Comparison of ENCODE assay signal across 8 cellular contexts in genomic region chr1:23634840-23635642, GRCh38. TPM values are rescaled to one million over a fixed set of nuclear protein-coding genes. Genes with fewer than 3 reads are reported as not detected.
DNase-seq lines count a peak whose midpoint lies in the region; ATAC-seq, FAIRE-seq and TF ChIP-seq lines count a peak whose summit lies in the region.

No MANE protein-coding gene starts in this region.

- H3K36me3 ChIP-seq in KOPT-K1 (ENCODE audit: insufficient read depth, low read length) (no peaks in the 10 kb centered on the region), neutrophil (no peaks in the 10 kb centered on the region)

- H3K27ac ChIP-seq in KOPT-K1 (ENCODE audit: low read depth, low read length, poor library complexity, severe bottlenecking) (peak overlapping the region; percentile 58), neutrophil (no peak overlapping the region)

- peak; percentile 76 to 82 for ATAC-seq in activated naive CD4-positive, alpha-beta T cell treated with anti-CD3 and anti-CD28 coated beads, Interleukin-2, amount 50 U/mL, for 72 hours
- no peak for ATAC-seq in GM19455 (IDR thresholded peaks at IDR 0.05; ENCODE audit: unreplicated experiment)
- no peak for ATAC-seq in HG02610 (IDR thresholded peaks at IDR 0.05; ENCODE audit: unreplicated experiment)

- H3K36me3 Mint-ChIP-seq in activated naive CD4-positive, alpha-beta T cell treated with anti-CD3 and anti-CD28 coated beads, Interleukin-2, amount 50 U/mL, for 72 hours, result no peaks in the 10 kb centered on the region

- peak overlapping the region; percentile 31 to 89 for H3K27ac Mint-ChIP-seq in activated naive CD4-positive, alpha-beta T cell treated with anti-CD3 and anti-CD28 coated beads, Interleukin-2, amount 50 U/mL, for 72 hours

- H3K4me3 ChIP-seq in neutrophil (ENCODE audit: low read depth in 1 of 2, low read length in 1 of 2), result peak overlapping the region; percentile 19 to 21

- peak; percentile 79 for DNase-seq in ELR (ENCODE audit: low read depth)
- peak; percentile 68 for DNase-seq in RCC 7860 (ENCODE audit: low spot score)
- peak; percentile 65 to 71 for DNase-seq in activated naive CD4-positive, alpha-beta T cell treated with anti-CD3 and anti-CD28 coated beads, Interleukin-2, amount 50 U/mL, for 72 hours (ENCODE audit: low spot score in 2 of 2)
- DNase-seq in germinal center (ENCODE audit: low spot score), result peak; percentile 85

- no peaks in the 10 kb centered on the region for H3K9me3 Mint-ChIP-seq in activated naive CD4-positive, alpha-beta T cell treated with anti-CD3 and anti-CD28 coated beads, Interleukin-2, amount 50 U/mL, for 72 hours

- H3K4me1 ChIP-seq in neutrophil (ENCODE audit: control insufficient read depth in 1 of 2, insufficient read depth in 1 of 2, low read depth in 1 of 2, low read length in 1 of 2), result peaks cover 6 to 13% of the 10 kb centered on the region in 2 experiments

- peak; percentile 90 for TF ChIP-seq CTCF in neutrophil (IDR thresholded peaks at IDR 0.05)

- peaks cover 60% of the 10 kb centered on the region for H3K27me3 ChIP-seq in neutrophil

- H3K9me3 ChIP-seq in KOPT-K1 (ENCODE audit: insufficient read depth, low read length, poor library complexity, severe bottlenecking), result no peaks in the 10 kb centered on the region
- no peaks in the 10 kb centered on the region for H3K9me3 ChIP-seq in neutrophil

- peak; percentile 54 for FAIRE-seq in RCC 7860 (lab: Jason Lieb, UNC)

RNA-seq across cellular contexts. Expression of gene RPL11, which starts 56.6 kb away (rescaled TPM):
- 1,000 to 10,000 TPM; 1,409 to 1,417 TPM for total RNA-seq in activated naive CD4-positive, alpha-beta T cell treated with anti-CD3 and anti-CD28 coated beads, Interleukin-2, amount 50 U/mL, for 72 hours

Comparison
In these comparisons a context has a peak if more than half of its experiments do, and no peak if none do; other contexts are left out.
1. ATAC-seq: peak in activated naive CD4-positive, alpha-beta T cell treated with anti-CD3 and anti-CD28 coated beads, Interleukin-2, amount 50 U/mL, for 72 hours (2 of 2); none in GM19455 (single experiment) and HG02610 (single experiment).
2. Peak in every context shown above with its lines, with median percentiles within 50 percentile points of each other: DNase-seq.